Comparison of ENCODE assay signal across 1 cellular context in the genomic region with DNA sequence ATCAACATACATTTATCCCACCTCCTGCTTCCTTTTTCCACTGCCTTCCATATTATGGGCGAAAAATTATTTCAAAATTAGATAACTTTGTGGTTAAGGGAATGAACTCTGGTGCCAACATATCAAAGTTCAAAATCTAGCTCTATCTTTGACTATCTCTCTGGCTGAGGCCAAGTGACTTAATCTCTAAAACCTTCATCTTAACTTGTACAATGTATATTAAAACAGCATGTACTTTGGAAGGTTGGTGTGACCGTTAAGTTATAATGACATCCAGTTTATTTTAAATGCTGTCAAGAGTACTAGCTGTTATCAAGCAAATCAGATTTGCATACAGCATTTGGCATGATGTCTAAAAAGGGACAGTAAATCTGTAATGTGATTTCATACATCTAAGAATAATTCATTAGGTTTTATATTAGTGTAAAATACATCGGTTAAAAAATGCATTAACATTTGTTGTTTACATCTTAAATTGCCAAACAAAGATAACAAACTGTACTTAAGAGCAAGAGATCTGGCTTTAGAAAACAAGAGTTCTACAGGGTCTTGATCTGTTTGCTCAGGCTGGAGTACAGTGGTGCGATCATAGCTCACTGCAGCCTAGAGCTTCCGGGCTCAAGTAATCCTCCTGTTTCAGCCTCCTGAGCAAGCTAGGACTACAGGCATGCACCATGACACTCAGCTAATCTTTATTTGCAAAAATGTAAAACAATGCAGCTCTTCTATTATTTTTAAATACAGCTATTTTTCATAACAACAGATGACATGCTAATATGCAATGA.
A peak's percentile ranks its signal among the peaks of the same experiment; 100 is the strongest.
TF ChIP-seq lines count a peak whose summit lies in the region.

No MANE protein-coding gene starts in this region.

TF ChIP-seq in SK-N-SH, 30 proteins besides CTCF, POLR2A, EP300 and RAD21 (continued from another document):
- TF ChIP-seq, protein P1, sequence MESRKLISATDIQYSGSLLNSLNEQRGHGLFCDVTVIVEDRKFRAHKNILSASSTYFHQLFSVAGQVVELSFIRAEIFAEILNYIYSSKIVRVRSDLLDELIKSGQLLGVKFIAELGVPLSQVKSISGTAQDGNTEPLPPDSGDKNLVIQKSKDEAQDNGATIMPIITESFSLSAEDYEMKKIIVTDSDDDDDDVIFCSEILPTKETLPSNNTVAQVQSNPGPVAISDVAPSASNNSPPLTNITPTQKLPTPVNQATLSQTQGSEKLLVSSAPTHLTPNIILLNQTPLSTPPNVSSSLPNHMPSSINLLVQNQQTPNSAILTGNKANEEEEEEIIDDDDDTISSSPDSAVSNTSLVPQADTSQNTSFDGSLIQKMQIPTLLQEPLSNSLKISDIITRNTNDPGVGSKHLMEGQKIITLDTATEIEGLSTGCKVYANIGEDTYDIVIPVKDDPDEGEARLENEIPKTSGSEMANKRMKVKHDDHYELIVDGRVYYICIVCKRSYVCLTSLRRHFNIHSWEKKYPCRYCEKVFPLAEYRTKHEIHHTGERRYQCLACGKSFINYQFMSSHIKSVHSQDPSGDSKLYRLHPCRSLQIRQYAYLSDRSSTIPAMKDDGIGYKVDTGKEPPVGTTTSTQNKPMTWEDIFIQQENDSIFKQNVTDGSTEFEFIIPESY (IDR thresholded peaks at IDR 0.05; ENCODE audit: borderline replicate concordance, low read depth): no peak
- peak; percentile 89 for TF ChIP-seq JUND (IDR thresholded peaks at IDR 0.05)
- peak; percentile 88 for TF ChIP-seq PBX3 (IDR thresholded peaks at IDR 0.05)
- peak; percentile 79; the same call in 1 of the 2 replicates for TF ChIP-seq TEAD4 (IDR thresholded peaks at IDR 0.05; ENCODE audit: borderline replicate concordance, insufficient read depth)
